Comparison of ENCODE assay signal across 18 cellular contexts in the genomic region with DNA sequence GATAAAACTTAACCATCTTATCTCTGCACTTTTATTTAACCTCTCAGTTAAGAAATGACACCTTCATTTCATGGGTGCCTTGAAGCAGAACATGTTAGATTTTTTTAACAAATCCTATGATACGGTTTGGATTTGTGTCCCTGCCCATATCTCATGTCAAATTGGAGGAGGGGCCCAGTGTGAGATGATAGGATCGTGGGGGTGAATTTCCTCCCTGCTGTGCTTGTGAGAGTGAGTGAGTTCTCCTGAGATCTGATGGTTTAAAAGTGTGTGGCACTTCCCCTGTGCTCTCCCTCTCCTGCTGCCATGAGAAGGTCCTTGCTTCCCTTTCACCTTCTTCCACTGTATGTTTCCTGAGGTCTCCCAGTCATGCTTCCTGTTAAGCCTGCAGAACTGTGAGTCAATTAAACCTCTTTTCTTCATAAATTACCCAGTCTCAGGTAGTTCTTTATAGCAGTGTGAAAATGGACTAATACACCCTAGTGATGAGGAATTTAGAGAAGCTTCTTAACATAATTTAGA.
DNase-seq lines count a peak whose midpoint lies in the region; FAIRE-seq and TF ChIP-seq lines count a peak whose summit lies in the region.
"Had no signal": no experiment of that assay in that cellular context is flagged by ENCODE, and none has a peak within 500 bp of the region (broad histone marks: within the 10 kb centered on the region; RNA-seq: fewer than 3 reads in every experiment).

No MANE protein-coding gene starts in this region.

- H3K36me3 Mint-ChIP-seq in H9 (ENCODE audit: insufficient read depth in 1 of 3, low read depth in 3 of 3), result peaks cover 22 to 47% (median 36%) of the 10 kb centered on the region in 3 experiments
- peaks cover 22% of the 10 kb centered on the region for H3K36me3 Mint-ChIP-seq in astrocyte (ENCODE audit: low read depth, unreplicated experiment)

- H3K4me3 Mint-ChIP-seq in H9, result no peak overlapping the region; a peak in 1 of 5 replicates
- H3K4me3 Mint-ChIP-seq in astrocyte (ENCODE audit: unreplicated experiment), result no peak overlapping the region
- H3K4me3 Mint-ChIP-seq: GM23338 had no signal

- H4K20me1 ChIP-seq in H9 (ENCODE audit: control insufficient read depth, insufficient read depth, insufficient read length) (no peaks in the 10 kb centered on the region), astrocyte (ENCODE audit: insufficient read depth, low read length) (peaks cover 26% of the 10 kb centered on the region)

- H3K4me2 ChIP-seq in H9 (ENCODE audit: insufficient read depth, insufficient read length, low read length), result no peak overlapping the region
- H3K4me2 ChIP-seq in astrocyte (ENCODE audit: low read length), result no peak overlapping the region
- H3K4me2 ChIP-seq: A549, GM23338, KMS-11 had no signal

- no peak overlapping the region for H3K18ac ChIP-seq in H9 (ENCODE audit: insufficient read length, low read depth, low read length)

- no CpG with 5 or more reads among the region's 2 CpGs for WGBS in H9 (ENCODE audit: extremely low coverage, insufficient read length, low lambda C conversion rate)

- DNase-seq in A673 (ENCODE audit: low spot score) (peak; percentile 66), H9 (no peak), astrocyte (ENCODE audit: low read depth) (no peak), kidney tubule cell (ENCODE audit: low spot score) (peak; percentile 25), SHP77 (lab: John Stamatoyannopoulos, UW) (no peak), NCI-H1694 treated with DMSO at 0.1 percent for 48 hours (lab: John Stamatoyannopoulos, UW) (no peak)
- DNase-seq in stimulated activated naive CD4-positive, alpha-beta T cell (lab: John Stamatoyannopoulos, UW), result no peak
- no peak for DNase-seq in effector CD8-positive, alpha-beta T cell (lab: John Stamatoyannopoulos, UW)
- DNase-seq: DMS79, GF-D8, NCI-H1417 treated with DMSO at 0.1 percent for 48 hours, NCI-H2029 treated with DMSO at 0.1 percent for 48 hours, RPMI8226 had no signal

- H4K5ac ChIP-seq in H9 (ENCODE audit: insufficient read length, low read depth, low read length), result no peak overlapping the region

- H2BK5ac ChIP-seq in H9 (ENCODE audit: insufficient read length, low read length), result no peak overlapping the region

- POLR2A ChIA-PET in A673 (lab: Charles Lee; ENCODE audit: low non-redundant PET), result no interaction called here

- no peaks in the 10 kb centered on the region for H3K23me2 ChIP-seq in H9 (ENCODE audit: insufficient read length, low read depth, low read length, poor library complexity, severe bottlenecking)

- no peak overlapping the region for H3K23ac ChIP-seq in H9 (ENCODE audit: insufficient read length, low read depth, low read length)

- no peak overlapping the region for H3K14ac ChIP-seq in H9 (ENCODE audit: insufficient read depth, low read length)

- H4K8ac ChIP-seq in H9 (replicated peaks; ENCODE audit: insufficient read length, low read depth, low read length), result no peak overlapping the region

- H3K27me3 Mint-ChIP-seq in H9 (ENCODE audit: low read depth), result no peaks in the 10 kb centered on the region
- H3K27me3 Mint-ChIP-seq in astrocyte (ENCODE audit: low read depth, unreplicated experiment), result no peaks in the 10 kb centered on the region

- H3K27ac Mint-ChIP-seq in H9 (peak overlapping the region in 2 of 3 experiments; percentile 39 to 85; a peak in 2 of 7 replicates), astrocyte (ENCODE audit: unreplicated experiment) (peak overlapping the region; percentile 22)

- H3K9me3 ChIP-seq in A673 (ENCODE audit: low read depth, low read length, poor library complexity, severe bottlenecking), result peaks cover 3% of the 10 kb centered on the region
- no peaks in the 10 kb centered on the region for H3K9me3 ChIP-seq in H9 (ENCODE audit: control insufficient read depth, low read depth, low read length)
- H3K9me3 ChIP-seq in astrocyte (ENCODE audit: insufficient read depth, low read depth, low read length), result no peaks in the 10 kb centered on the region
- H3K9me3 ChIP-seq: A549 had no signal

- H2BK15ac ChIP-seq in H9 (ENCODE audit: low read depth, low read length), result no peak overlapping the region

- no TSS peak for BruUV-seq in A673 (replicated peaks; lab: Mats Ljungman, UMichigan)

- no peak overlapping the region for H2BK20ac ChIP-seq in H9 (ENCODE audit: low read depth, low read length, poor library complexity, severe bottlenecking)

- H3K4me3 ChIP-seq in A673 (ENCODE audit: low read depth, low read length, poor library complexity, severe bottlenecking) (no peak overlapping the region), astrocyte (ENCODE audit: insufficient read depth, low read depth, low read length) (no peak overlapping the region)
- H3K4me3 ChIP-seq: A549, GM23338, SK-N-MC had no signal

- H3T11ph ChIP-seq in H9 (ENCODE audit: low read length), result no peak overlapping the region

- no peak for TF ChIP-seq CTCF in A673 (conservative IDR thresholded peaks at IDR 0.05; ENCODE audit: low read depth, low read length)
- TF ChIP-seq CTCF in H9 (conservative IDR thresholded peaks at IDR 0.05), result no peak
- no peak for TF ChIP-seq CTCF in astrocyte (IDR thresholded peaks at IDR 0.05; ENCODE audit: insufficient read depth, low read depth, low read length)

- no peak overlapping the region for H2BK120ac ChIP-seq in H9 (ENCODE audit: low read depth, low read length, poor library complexity, severe bottlenecking)

- no peak for FAIRE-seq in astrocyte (lab: Jason Lieb, UNC)
- FAIRE-seq: A549 had no signal

- H3K4me1 ChIP-seq in A673 (ENCODE audit: insufficient read depth, low read length, poor library complexity, severe bottlenecking) (peaks cover 39% of the 10 kb centered on the region), H9 (ENCODE audit: insufficient read depth, low read length) (no peaks in the 10 kb centered on the region; the same call in 1 of the 2 replicates), astrocyte (ENCODE audit: insufficient read depth, low read length) (peaks cover 25% of the 10 kb centered on the region)

- intact Hi-C loops in A673 (cut with micrococcal nuclease; ENCODE audit: unreplicated experiment), result loop anchor here (5.0 kb wide), 2 partner anchors 95 to 280 kb away; a partner anchor contains a TSS

- H2BK12ac ChIP-seq in H9 (ENCODE audit: insufficient read length, low read depth, low read length), result no peak overlapping the region

- no peak overlapping the region for H3K27ac ChIP-seq in A673 (ENCODE audit: low read depth, low read length, poor library complexity, severe bottlenecking)
- H3K27ac ChIP-seq in H9 (ENCODE audit: insufficient read length, low read depth, low read length), result no peak overlapping the region
- no peak overlapping the region for H3K27ac ChIP-seq in astrocyte (ENCODE audit: low read depth, low read length)
- H3K27ac ChIP-seq: A549, HL-60, KMS-11, SK-N-MC had no signal

- CTCF ChIA-PET in A673 (lab: Charles Lee), result no interaction called here

- no peak overlapping the region for H2AK5ac ChIP-seq in H9 (ENCODE audit: insufficient read length, low read length)

- H3K56ac ChIP-seq in H9 (ENCODE audit: insufficient read length, low read depth, low read length), result no peak overlapping the region

- H3K79me2 ChIP-seq in H9 (ENCODE audit: insufficient read depth, low read length), result no peaks in the 10 kb centered on the region; the same call in 1 of the 2 replicates
- peaks cover 8% of the 10 kb centered on the region for H3K79me2 ChIP-seq in astrocyte (ENCODE audit: insufficient read depth, low read length)

- H3K27me3 ChIP-seq in A673 (replicated peaks; ENCODE audit: insufficient read depth, low read depth, low read length, poor library complexity) (no peaks in the 10 kb centered on the region), H9 (ENCODE audit: insufficient read depth, low read length) (no peaks in the 10 kb centered on the region), astrocyte (ENCODE audit: insufficient read depth, low read length) (no peaks in the 10 kb centered on the region)

- H2AFZ ChIP-seq in H9 (ENCODE audit: low read length), result no peak overlapping the region
- no peak overlapping the region for H2AFZ ChIP-seq in astrocyte (ENCODE audit: low read depth, low read length)
- H2AFZ ChIP-seq: GM23338 had no signal

- H3K9me3 Mint-ChIP-seq in H9, result no peaks in the 10 kb centered on the region
- H3K9me3 Mint-ChIP-seq in astrocyte (ENCODE audit: unreplicated experiment), result no peaks in the 10 kb centered on the region
- H3K9me3 Mint-ChIP-seq: GM23338 had no signal

- H3K36me3 ChIP-seq in A673 (ENCODE audit: insufficient read depth, low read length, poor library complexity, severe bottlenecking), result peaks cover 4% of the 10 kb centered on the region
- H3K36me3 ChIP-seq in astrocyte (ENCODE audit: insufficient read depth, low read length), result peaks cover 5% of the 10 kb centered on the region

- H3K4ac ChIP-seq in H9 (ENCODE audit: low read depth, low read length), result no peak overlapping the region

- peaks cover 27 to 32% of the 10 kb centered on the region in 2 experiments for H3K4me1 Mint-ChIP-seq in H9
- peaks cover 42% of the 10 kb centered on the region for H3K4me1 Mint-ChIP-seq in astrocyte (ENCODE audit: low read depth, unreplicated experiment)

- no peak overlapping the region for H3K9ac ChIP-seq in H9 (ENCODE audit: extremely low read depth, insufficient read length, low read length)
- no peak overlapping the region for H3K9ac ChIP-seq in astrocyte (ENCODE audit: low read length)
- H3K9ac ChIP-seq: KMS-11 had no signal

- H4K91ac ChIP-seq in H9 (ENCODE audit: insufficient read length, low read depth, low read length), result no peak overlapping the region

- peaks cover 2% of the 10 kb centered on the region for H3K79me1 ChIP-seq in H9 (ENCODE audit: insufficient read depth, low read depth, low read length, poor library complexity, severe bottlenecking)

Comparison
In these comparisons a context has a peak if more than half of its experiments do, and no peak if none do; other contexts are left out.
1. DNase-seq: peak in A673 (single experiment) and kidney tubule cell (single experiment); none in H9 (single experiment), astrocyte (single experiment), SHP77 (0 of 2), NCI-H1694 treated with DMSO at 0.1 percent for 48 hours (single experiment), stimulated activated naive CD4-positive, alpha-beta T cell (0 of 6) and effector CD8-positive, alpha-beta T cell (single experiment).